In genomic region chr9:99231708-99232107, GRCh38 we compare ENCODE assay signal across 8 cellular contexts. TPM values are rescaled to one million over a fixed set of nuclear protein-coding genes. Genes with fewer than 3 reads are reported as not detected.
DNase-seq lines count a peak whose midpoint lies in the region; ATAC-seq and TF ChIP-seq lines count a peak whose summit lies in the region.

No MANE protein-coding gene starts in this region.

- H3K27ac Mint-ChIP-seq in activated naive CD8-positive, alpha-beta T cell treated with anti-CD3 and anti-CD28 coated beads, Interleukin-2, amount 50 U/mL, for 24 hours: no peak overlapping the region

- TF ChIP-seq CTCF in right lobe of liver (IDR thresholded peaks at IDR 0.05) (peak; percentile 9 to 48 (median 38)), prostate gland (IDR thresholded peaks at IDR 0.05) (peak in 1 of 4 experiments; percentile 15)

- peaks cover 18% of the 10 kb centered on the region for H3K4me1 Mint-ChIP-seq in activated naive CD8-positive, alpha-beta T cell treated with anti-CD3 and anti-CD28 coated beads, Interleukin-2, amount 50 U/mL, for 24 hours

- H3K27me3 ChIP-seq in right lobe of liver (no peaks in the 10 kb centered on the region), prostate gland (replicated peaks; ENCODE audit: insufficient read depth) (no peaks in the 10 kb centered on the region)

- H3K36me3 ChIP-seq in right lobe of liver: peaks cover 0 to 49% (median 16%) of the 10 kb centered on the region in 4 donors
- peaks cover 0 to 11% of the 10 kb centered on the region in 2 donors for H3K36me3 ChIP-seq in prostate gland

- peaks cover 40% of the 10 kb centered on the region for H3K36me3 Mint-ChIP-seq in activated naive CD8-positive, alpha-beta T cell treated with anti-CD3 and anti-CD28 coated beads, Interleukin-2, amount 50 U/mL, for 24 hours (ENCODE audit: low read depth)

- H3K4me1 ChIP-seq in right lobe of liver (no peaks in the 10 kb centered on the region), prostate gland (replicated peaks) (no peaks in the 10 kb centered on the region)

- TF ChIP-seq POLR2A in right lobe of liver (IDR thresholded peaks at IDR 0.05) (no peak), prostate gland (IDR thresholded peaks at IDR 0.05) (no peak)

- H3K4me3 ChIP-seq in right lobe of liver: no peak overlapping the region
- no peak overlapping the region for H3K4me3 ChIP-seq in prostate gland

- intact Hi-C loops in right lobe of liver (cut with DNase I) (no loop called here), prostate gland (cut with DNase I) (no loop called here)

- H3K27me3 Mint-ChIP-seq in activated naive CD8-positive, alpha-beta T cell treated with anti-CD3 and anti-CD28 coated beads, Interleukin-2, amount 50 U/mL, for 24 hours: no peaks in the 10 kb centered on the region

- no peaks in the 10 kb centered on the region for H3K9me3 ChIP-seq in right lobe of liver
- no peaks in the 10 kb centered on the region for H3K9me3 ChIP-seq in prostate gland

- DNase-seq in COLO668 (lab: John Stamatoyannopoulos, UW; ENCODE audit: unreplicated experiment) (peak; percentile 6), HuH-7.5 (ENCODE audit: low spot score) (peak; percentile 25), right lobe of liver (no peak), DMS79 (lab: John Stamatoyannopoulos, UW) (no peak), prostate gland (ENCODE audit: low spot score) (no peak), DMS79 treated with DMSO at 0.1 percent for 48 hours (lab: John Stamatoyannopoulos, UW) (no peak)
- DNase-seq in activated naive CD8-positive, alpha-beta T cell treated with anti-CD3 and anti-CD28 coated beads, Interleukin-2, amount 50 U/mL, for 24 hours: peak; percentile 63

- H3K27ac ChIP-seq in right lobe of liver (no peak overlapping the region), prostate gland (no peak overlapping the region)

- ATAC-seq in activated naive CD8-positive, alpha-beta T cell treated with anti-CD3 and anti-CD28 coated beads, Interleukin-2, amount 50 U/mL, for 24 hours: peak; percentile 51
- ATAC-seq in right lobe of liver (peak in 3 of 4 donors; percentile 26 to 47 (median 44)), HG03469 (IDR thresholded peaks at IDR 0.05; ENCODE audit: unreplicated experiment) (no peak)

- WGBS in right lobe of liver (ENCODE audit: insufficient coverage, low coverage, low lambda C conversion rate, missing lambda C conversion rate): 48% methylated on average over 2 of the region's 2 CpGs
- 90% methylated on average over 2 of the region's 2 CpGs for WGBS in prostate gland

- no peaks in the 10 kb centered on the region for H3K9me3 Mint-ChIP-seq in activated naive CD8-positive, alpha-beta T cell treated with anti-CD3 and anti-CD28 coated beads, Interleukin-2, amount 50 U/mL, for 24 hours

- H3K4me3 Mint-ChIP-seq in activated naive CD8-positive, alpha-beta T cell treated with anti-CD3 and anti-CD28 coated beads, Interleukin-2, amount 50 U/mL, for 24 hours: no peak overlapping the region

RNA-seq across cellular contexts. Expression of gene SEC61B, which starts 9.6 kb away (rescaled TPM):
- 100 to 1,000 TPM in 5 of 6 experiments, 10 to 100 TPM in 1; 85.1 to 158 (median 131) TPM for total RNA-seq in right lobe of liver
- 100 to 1,000 TPM in 1 of 2 donors, 10 to 100 TPM in 1; 67.7 to 126 TPM for total RNA-seq in prostate gland

RNA-seq across cellular contexts. Expression of gene ALG2, which starts 10.0 kb away (rescaled TPM):
- 10 to 100 TPM; 26.2 to 32.6 (median 27.7) TPM for total RNA-seq in right lobe of liver
- total RNA-seq in prostate gland: 10 to 100 TPM; 47.0 to 64.4 TPM

Comparison
In these comparisons a context has a peak if more than half of its experiments do, and no peak if none do; other contexts are left out.
1. DNase-seq: peak in COLO668 (single experiment), HuH-7.5 (single experiment) and activated naive CD8-positive, alpha-beta T cell treated with anti-CD3 and anti-CD28 coated beads, Interleukin-2, amount 50 U/mL, for 24 hours (single experiment); none in right lobe of liver (0 of 3), DMS79 (single experiment), prostate gland (single experiment) and DMS79 treated with DMSO at 0.1 percent for 48 hours (single experiment).